In the genomic region with DNA sequence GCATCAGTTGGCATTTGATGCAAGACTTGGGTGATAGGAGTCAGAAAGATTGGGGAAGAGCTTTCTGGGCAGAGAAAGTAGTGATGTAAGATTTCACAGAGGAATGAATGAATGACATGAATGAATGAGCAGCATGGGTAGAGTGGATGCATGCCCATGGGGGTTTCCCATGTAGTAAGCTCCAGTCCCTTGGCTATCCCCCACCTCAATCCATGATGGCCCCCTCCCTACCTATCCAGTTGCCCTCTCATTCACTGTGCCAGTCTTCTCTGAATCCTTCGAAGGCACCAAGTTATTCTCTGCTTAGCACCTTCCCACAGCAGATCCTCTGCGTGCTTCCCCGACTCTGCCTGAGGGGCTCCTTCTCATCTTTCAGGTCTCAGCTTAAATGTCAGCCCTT, we compare ENCODE assay signal across 3 cellular contexts.
TF ChIP-seq lines count a peak whose summit lies in the region.

No MANE protein-coding gene starts in this region.

TF ChIP-seq in HEK293, 187 proteins besides CTCF, POLR2A, EP300 and RAD21:
- TF ChIP-seq ZNF366 (tag by site-specific recombination; conservative IDR thresholded peaks at IDR 0.05) (no peak), ZNF292 (tag by site-specific recombination; IDR thresholded peaks at IDR 0.05; ENCODE audit: borderline replicate concordance, low read depth) (no peak), ZNF155 (tag by site-specific recombination; IDR thresholded peaks at IDR 0.05) (no peak), ZNF19 (tag by site-specific recombination; IDR thresholded peaks at IDR 0.05; ENCODE audit: low read depth) (no peak), ZNF837 (tag by site-specific recombination; IDR thresholded peaks at IDR 0.05) (no peak), ZNF24 (tag by site-specific recombination; IDR thresholded peaks at IDR 0.05) (peak; percentile 39; the same call in 1 of the 2 replicates), ZNF654 (tag by site-specific recombination; IDR thresholded peaks at IDR 0.05; ENCODE audit: low read depth) (no peak)
- TF ChIP-seq, protein P1, sequence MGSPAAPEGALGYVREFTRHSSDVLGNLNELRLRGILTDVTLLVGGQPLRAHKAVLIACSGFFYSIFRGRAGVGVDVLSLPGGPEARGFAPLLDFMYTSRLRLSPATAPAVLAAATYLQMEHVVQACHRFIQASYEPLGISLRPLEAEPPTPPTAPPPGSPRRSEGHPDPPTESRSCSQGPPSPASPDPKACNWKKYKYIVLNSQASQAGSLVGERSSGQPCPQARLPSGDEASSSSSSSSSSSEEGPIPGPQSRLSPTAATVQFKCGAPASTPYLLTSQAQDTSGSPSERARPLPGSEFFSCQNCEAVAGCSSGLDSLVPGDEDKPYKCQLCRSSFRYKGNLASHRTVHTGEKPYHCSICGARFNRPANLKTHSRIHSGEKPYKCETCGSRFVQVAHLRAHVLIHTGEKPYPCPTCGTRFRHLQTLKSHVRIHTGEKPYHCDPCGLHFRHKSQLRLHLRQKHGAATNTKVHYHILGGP (tag by site-specific recombination; IDR thresholded peaks at IDR 0.05): 0 out of 2 replicates have a peak, but pooled peaks have one; percentile 59
- TF ChIP-seq, protein P2, sequence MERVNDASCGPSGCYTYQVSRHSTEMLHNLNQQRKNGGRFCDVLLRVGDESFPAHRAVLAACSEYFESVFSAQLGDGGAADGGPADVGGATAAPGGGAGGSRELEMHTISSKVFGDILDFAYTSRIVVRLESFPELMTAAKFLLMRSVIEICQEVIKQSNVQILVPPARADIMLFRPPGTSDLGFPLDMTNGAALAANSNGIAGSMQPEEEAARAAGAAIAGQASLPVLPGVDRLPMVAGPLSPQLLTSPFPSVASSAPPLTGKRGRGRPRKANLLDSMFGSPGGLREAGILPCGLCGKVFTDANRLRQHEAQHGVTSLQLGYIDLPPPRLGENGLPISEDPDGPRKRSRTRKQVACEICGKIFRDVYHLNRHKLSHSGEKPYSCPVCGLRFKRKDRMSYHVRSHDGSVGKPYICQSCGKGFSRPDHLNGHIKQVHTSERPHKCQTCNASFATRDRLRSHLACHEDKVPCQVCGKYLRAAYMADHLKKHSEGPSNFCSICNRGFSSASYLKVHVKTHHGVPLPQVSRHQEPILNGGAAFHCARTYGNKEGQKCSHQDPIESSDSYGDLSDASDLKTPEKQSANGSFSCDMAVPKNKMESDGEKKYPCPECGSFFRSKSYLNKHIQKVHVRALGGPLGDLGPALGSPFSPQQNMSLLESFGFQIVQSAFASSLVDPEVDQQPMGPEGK (tag by site-specific recombination; IDR thresholded peaks at IDR 0.05): no peak
TF ChIP-seq in HEK293: peak in this region for 2.

TF ChIP-seq in HEK293T, 16 proteins besides CTCF, POLR2A, EP300 and RAD21 (continued from another document):
- TF ChIP-seq SUZ12 (IDR thresholded peaks at IDR 0.05): no peak
- TF ChIP-seq L3MBTL2 (conservative IDR thresholded peaks at IDR 0.05): 0 out of 2 replicates have a peak, but pooled peaks have one; percentile 12
- TF ChIP-seq BHLHE40 (IDR thresholded peaks at IDR 0.05; ENCODE audit: borderline replicate concordance): no peak
- TF ChIP-seq SP1 (IDR thresholded peaks at IDR 0.05): no peak

TF ChIP-seq in K562, 482 proteins besides CTCF, POLR2A, EP300 and RAD21 (continued from another document):
- no peak for TF ChIP-seq NR3C1 (CRISPR knock-in tag; IDR thresholded peaks at IDR 0.05)
- no peak for TF ChIP-seq PHTF2 (CRISPR knock-in tag; IDR thresholded peaks at IDR 0.05)
- no peak for TF ChIP-seq HNRNPLL (IDR thresholded peaks at IDR 0.05; ENCODE audit: low read depth, low read length, poor library complexity, severe bottlenecking)
- no peak for TF ChIP-seq MYC (IDR thresholded peaks at IDR 0.05; ENCODE audit: low read depth, low read length)
- TF ChIP-seq MYC (CRISPR knock-in tag; IDR thresholded peaks at IDR 0.05; ENCODE audit: borderline replicate concordance, low read depth): no peak
- TF ChIP-seq SP2 (IDR thresholded peaks at IDR 0.05; ENCODE audit: extremely low read depth, low read depth, low read length, poor library complexity, severe bottlenecking): no peak
- no peak for TF ChIP-seq ZC3H4 (CRISPR knock-in tag; IDR thresholded peaks at IDR 0.05; ENCODE audit: borderline replicate concordance)
- TF ChIP-seq, protein P3, sequence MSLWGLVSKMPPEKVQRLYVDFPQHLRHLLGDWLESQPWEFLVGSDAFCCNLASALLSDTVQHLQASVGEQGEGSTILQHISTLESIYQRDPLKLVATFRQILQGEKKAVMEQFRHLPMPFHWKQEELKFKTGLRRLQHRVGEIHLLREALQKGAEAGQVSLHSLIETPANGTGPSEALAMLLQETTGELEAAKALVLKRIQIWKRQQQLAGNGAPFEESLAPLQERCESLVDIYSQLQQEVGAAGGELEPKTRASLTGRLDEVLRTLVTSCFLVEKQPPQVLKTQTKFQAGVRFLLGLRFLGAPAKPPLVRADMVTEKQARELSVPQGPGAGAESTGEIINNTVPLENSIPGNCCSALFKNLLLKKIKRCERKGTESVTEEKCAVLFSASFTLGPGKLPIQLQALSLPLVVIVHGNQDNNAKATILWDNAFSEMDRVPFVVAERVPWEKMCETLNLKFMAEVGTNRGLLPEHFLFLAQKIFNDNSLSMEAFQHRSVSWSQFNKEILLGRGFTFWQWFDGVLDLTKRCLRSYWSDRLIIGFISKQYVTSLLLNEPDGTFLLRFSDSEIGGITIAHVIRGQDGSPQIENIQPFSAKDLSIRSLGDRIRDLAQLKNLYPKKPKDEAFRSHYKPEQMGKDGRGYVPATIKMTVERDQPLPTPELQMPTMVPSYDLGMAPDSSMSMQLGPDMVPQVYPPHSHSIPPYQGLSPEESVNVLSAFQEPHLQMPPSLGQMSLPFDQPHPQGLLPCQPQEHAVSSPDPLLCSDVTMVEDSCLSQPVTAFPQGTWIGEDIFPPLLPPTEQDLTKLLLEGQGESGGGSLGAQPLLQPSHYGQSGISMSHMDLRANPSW (CRISPR knock-in tag; IDR thresholded peaks at IDR 0.05): no peak
- TF ChIP-seq, protein P4, sequence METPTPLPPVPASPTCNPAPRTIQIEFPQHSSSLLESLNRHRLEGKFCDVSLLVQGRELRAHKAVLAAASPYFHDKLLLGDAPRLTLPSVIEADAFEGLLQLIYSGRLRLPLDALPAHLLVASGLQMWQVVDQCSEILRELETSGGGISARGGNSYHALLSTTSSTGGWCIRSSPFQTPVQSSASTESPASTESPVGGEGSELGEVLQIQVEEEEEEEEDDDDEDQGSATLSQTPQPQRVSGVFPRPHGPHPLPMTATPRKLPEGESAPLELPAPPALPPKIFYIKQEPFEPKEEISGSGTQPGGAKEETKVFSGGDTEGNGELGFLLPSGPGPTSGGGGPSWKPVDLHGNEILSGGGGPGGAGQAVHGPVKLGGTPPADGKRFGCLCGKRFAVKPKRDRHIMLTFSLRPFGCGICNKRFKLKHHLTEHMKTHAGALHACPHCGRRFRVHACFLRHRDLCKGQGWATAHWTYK (CRISPR knock-in tag; IDR thresholded peaks at IDR 0.05): no peak
